ENCODE assay signal across 1 cellular context in the genomic region with DNA sequence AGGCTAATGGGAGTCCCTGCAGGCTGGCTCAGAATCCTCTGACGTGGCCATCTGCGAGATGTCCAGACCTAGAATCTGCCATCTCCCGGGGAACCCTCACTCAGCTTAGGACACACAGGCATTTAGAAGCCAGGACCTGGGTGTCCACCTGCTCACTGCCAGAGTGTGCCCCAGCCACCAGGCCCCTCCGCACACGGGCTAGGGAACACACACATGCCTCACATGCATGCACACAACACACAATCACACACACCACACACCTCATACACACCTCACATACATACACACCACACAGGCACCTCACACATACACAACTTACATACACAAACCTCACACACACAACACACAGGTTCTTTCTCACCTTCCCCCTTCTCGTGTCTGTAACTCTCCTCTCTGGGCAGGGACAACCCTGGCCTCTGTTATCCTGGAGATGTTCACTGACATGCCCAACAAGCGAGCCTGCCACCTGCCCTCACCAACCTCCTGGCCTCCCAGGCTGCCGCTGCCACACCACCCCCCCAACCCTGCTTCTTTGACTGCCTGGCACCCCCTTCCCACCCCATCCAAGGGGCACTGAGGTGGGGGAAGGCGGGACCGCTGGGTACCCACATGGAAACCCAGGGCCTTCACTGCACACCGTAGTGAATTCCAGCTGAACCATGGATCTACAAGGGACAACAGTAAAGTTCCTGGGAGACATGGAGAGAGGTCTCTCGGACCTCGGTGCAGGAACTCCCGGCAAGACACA.
TF ChIP-seq lines count a peak whose summit lies in the region.

No MANE protein-coding gene starts in this region.

TF ChIP-seq in K562, 482 proteins besides CTCF, POLR2A, EP300 and RAD21 (continues in another document):
- TF ChIP-seq RB1 (IDR thresholded peaks at IDR 0.05; ENCODE audit: low read depth) = no peak
- TF ChIP-seq FUS (optimal IDR thresholded peaks at IDR 0.05; ENCODE audit: low read depth, low read length) = no peak
- 0 out of 2 replicates have a peak, but pooled peaks have one; percentile 34 for TF ChIP-seq DPF2 (IDR thresholded peaks at IDR 0.05)
- TF ChIP-seq NFIC (IDR thresholded peaks at IDR 0.05) = peak; percentile 33; the same call in 1 of the 2 replicates
- TF ChIP-seq GABPA (tag; conservative IDR thresholded peaks at IDR 0.05; ENCODE audit: low read depth) = no peak
- TF ChIP-seq SNIP1 (IDR thresholded peaks at IDR 0.05; ENCODE audit: low read depth) = no peak
- no peak for TF ChIP-seq ATF1 (CRISPR knock-in tag; IDR thresholded peaks at IDR 0.05)
- TF ChIP-seq ATF1 (tag; IDR thresholded peaks at IDR 0.05) = no peak
- TF ChIP-seq, protein P1, sequence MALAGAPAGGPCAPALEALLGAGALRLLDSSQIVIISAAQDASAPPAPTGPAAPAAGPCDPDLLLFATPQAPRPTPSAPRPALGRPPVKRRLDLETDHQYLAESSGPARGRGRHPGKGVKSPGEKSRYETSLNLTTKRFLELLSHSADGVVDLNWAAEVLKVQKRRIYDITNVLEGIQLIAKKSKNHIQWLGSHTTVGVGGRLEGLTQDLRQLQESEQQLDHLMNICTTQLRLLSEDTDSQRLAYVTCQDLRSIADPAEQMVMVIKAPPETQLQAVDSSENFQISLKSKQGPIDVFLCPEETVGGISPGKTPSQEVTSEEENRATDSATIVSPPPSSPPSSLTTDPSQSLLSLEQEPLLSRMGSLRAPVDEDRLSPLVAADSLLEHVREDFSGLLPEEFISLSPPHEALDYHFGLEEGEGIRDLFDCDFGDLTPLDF (CRISPR knock-in tag; IDR thresholded peaks at IDR 0.05) = 0 out of 2 replicates have a peak, but pooled peaks have one; percentile 4
- TF ChIP-seq MCM5 (IDR thresholded peaks at IDR 0.05; ENCODE audit: low read depth) = 0 out of 2 replicates have a peak, but pooled peaks have one; percentile 49
- peak; percentile 93; the same call in 1 of the 2 replicates for TF ChIP-seq ZC3H8 (IDR thresholded peaks at IDR 0.05)
- no peak for TF ChIP-seq ZNF232 (CRISPR knock-in tag; IDR thresholded peaks at IDR 0.05)
- peak; percentile 18; the same call in 1 of the 2 replicates for TF ChIP-seq E2F3 (CRISPR knock-in tag; IDR thresholded peaks at IDR 0.05)
- TF ChIP-seq PHF20 (IDR thresholded peaks at IDR 0.05; ENCODE audit: partially characterized antibody) = peak; percentile 45
- TF ChIP-seq RBFOX2 (IDR thresholded peaks at IDR 0.05; ENCODE audit: low read depth, low read length) = no peak
- TF ChIP-seq CSDE1 (IDR thresholded peaks at IDR 0.05) = peak in 1 of 2 experiments; percentile 84; a peak in 1 of 4 replicates
- TF ChIP-seq ERF (CRISPR knock-in tag; IDR thresholded peaks at IDR 0.05) = 0 out of 2 replicates have a peak, but pooled peaks have one; percentile 6
- peak; percentile 100 for TF ChIP-seq HDGF (IDR thresholded peaks at IDR 0.05)
- TF ChIP-seq ZBTB1 (CRISPR knock-in tag; IDR thresholded peaks at IDR 0.05; ENCODE audit: borderline replicate concordance, low read depth) = no peak
- TF ChIP-seq ZNF77 (CRISPR knock-in tag; IDR thresholded peaks at IDR 0.05) = 0 out of 2 replicates have a peak, but pooled peaks have one; percentile 24
- TF ChIP-seq STAT5B (CRISPR knock-in tag; IDR thresholded peaks at IDR 0.05) = no peak
- no peak for TF ChIP-seq CREB1 (IDR thresholded peaks at IDR 0.05)
- TF ChIP-seq CREB1 (CRISPR knock-in tag; IDR thresholded peaks at IDR 0.05) = no peak
- TF ChIP-seq, protein P2, sequence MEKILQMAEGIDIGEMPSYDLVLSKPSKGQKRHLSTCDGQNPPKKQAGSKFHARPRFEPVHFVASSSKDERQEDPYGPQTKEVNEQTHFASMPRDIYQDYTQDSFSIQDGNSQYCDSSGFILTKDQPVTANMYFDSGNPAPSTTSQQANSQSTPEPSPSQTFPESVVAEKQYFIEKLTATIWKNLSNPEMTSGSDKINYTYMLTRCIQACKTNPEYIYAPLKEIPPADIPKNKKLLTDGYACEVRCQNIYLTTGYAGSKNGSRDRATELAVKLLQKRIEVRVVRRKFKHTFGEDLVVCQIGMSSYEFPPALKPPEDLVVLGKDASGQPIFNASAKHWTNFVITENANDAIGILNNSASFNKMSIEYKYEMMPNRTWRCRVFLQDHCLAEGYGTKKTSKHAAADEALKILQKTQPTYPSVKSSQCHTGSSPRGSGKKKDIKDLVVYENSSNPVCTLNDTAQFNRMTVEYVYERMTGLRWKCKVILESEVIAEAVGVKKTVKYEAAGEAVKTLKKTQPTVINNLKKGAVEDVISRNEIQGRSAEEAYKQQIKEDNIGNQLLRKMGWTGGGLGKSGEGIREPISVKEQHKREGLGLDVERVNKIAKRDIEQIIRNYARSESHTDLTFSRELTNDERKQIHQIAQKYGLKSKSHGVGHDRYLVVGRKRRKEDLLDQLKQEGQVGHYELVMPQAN (IDR thresholded peaks at IDR 0.05; ENCODE audit: borderline replicate concordance) = peak; percentile 72
- no peak for TF ChIP-seq PHTF2 (CRISPR knock-in tag; IDR thresholded peaks at IDR 0.05)
- TF ChIP-seq RFX5 (IDR thresholded peaks at IDR 0.05; ENCODE audit: low read depth, low read length) = no peak
- TF ChIP-seq, protein P3, sequence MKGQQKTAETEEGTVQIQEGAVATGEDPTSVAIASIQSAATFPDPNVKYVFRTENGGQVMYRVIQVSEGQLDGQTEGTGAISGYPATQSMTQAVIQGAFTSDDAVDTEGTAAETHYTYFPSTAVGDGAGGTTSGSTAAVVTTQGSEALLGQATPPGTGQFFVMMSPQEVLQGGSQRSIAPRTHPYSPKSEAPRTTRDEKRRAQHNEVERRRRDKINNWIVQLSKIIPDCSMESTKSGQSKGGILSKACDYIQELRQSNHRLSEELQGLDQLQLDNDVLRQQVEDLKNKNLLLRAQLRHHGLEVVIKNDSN (CRISPR knock-in tag; IDR thresholded peaks at IDR 0.05) = no peak
- TF ChIP-seq, protein P4, sequence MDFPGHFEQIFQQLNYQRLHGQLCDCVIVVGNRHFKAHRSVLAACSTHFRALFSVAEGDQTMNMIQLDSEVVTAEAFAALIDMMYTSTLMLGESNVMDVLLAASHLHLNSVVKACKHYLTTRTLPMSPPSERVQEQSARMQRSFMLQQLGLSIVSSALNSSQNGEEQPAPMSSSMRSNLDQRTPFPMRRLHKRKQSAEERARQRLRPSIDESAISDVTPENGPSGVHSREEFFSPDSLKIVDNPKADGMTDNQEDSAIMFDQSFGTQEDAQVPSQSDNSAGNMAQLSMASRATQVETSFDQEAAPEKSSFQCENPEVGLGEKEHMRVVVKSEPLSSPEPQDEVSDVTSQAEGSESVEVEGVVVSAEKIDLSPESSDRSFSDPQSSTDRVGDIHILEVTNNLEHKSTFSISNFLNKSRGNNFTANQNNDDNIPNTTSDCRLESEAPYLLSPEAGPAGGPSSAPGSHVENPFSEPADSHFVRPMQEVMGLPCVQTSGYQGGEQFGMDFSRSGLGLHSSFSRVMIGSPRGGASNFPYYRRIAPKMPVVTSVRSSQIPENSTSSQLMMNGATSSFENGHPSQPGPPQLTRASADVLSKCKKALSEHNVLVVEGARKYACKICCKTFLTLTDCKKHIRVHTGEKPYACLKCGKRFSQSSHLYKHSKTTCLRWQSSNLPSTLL (IDR thresholded peaks at IDR 0.05) = peak; percentile 79; the same call in 1 of the 2 replicates
- TF ChIP-seq, protein P5, sequence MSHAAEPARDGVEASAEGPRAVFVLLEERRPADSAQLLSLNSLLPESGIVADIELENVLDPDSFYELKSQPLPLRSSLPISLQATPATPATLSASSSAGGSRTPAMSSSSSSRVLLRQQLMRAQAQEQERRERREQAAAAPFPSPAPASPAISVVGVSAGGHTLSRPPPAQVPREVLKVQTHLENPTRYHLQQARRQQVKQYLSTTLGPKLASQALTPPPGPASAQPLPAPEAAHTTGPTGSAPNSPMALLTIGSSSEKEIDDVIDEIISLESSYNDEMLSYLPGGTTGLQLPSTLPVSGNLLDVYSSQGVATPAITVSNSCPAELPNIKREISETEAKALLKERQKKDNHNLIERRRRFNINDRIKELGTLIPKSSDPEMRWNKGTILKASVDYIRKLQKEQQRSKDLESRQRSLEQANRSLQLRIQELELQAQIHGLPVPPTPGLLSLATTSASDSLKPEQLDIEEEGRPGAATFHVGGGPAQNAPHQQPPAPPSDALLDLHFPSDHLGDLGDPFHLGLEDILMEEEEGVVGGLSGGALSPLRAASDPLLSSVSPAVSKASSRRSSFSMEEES (CRISPR knock-in tag; IDR thresholded peaks at IDR 0.05) = no peak
- 0 out of 2 replicates have a peak, but pooled peaks have one; percentile 67 for TF ChIP-seq HDAC6 (IDR thresholded peaks at IDR 0.05; ENCODE audit: low read depth, low read length)
- peak; percentile 6 for TF ChIP-seq RBBP5 (IDR thresholded peaks at IDR 0.05; ENCODE audit: borderline replicate concordance, insufficient read depth, low read length, poor library complexity, severe bottlenecking)
- TF ChIP-seq SUPT5H (IDR thresholded peaks at IDR 0.05) = 0 out of 2 replicates have a peak, but pooled peaks have one; percentile 34
- no peak for TF ChIP-seq SP2 (IDR thresholded peaks at IDR 0.05; ENCODE audit: extremely low read depth, low read depth, low read length, poor library complexity, severe bottlenecking)
- peak; percentile 68; the same call in 1 of the 2 replicates for TF ChIP-seq NCOA1 (IDR thresholded peaks at IDR 0.05; ENCODE audit: low read depth)
- TF ChIP-seq, protein P6, sequence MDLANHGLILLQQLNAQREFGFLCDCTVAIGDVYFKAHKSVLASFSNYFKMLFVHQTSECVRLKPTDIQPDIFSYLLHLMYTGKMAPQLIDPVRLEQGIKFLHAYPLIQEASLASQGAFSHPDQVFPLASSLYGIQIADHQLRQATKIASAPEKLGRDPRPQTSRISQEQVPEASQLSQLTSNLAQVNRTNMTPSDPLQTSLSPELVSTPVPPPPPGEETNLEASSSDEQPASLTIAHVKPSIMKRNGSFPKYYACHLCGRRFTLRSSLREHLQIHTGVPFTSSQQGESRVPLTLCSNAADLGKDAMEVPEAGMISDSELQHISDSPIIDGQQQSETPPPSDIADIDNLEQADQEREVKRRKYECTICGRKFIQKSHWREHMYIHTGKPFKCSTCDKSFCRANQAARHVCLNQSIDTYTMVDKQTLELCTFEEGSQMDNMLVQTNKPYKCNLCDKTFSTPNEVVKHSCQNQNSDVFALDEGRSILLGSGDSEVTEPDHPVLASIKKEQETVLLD (IDR thresholded peaks at IDR 0.05) = peak; percentile 69; the same call in 1 of the 2 replicates
- peak in 1 of 2 experiments; percentile 23; a peak in 1 of 3 replicates for TF ChIP-seq CBX3 (IDR thresholded peaks at IDR 0.05; ENCODE audit: borderline replicate concordance in 1 of 2, low read length in 2 of 2)
- TF ChIP-seq PHF21A (IDR thresholded peaks at IDR 0.05; ENCODE audit: borderline replicate concordance, low read depth) = no peak
- TF ChIP-seq ZNF561 (CRISPR knock-in tag; conservative IDR thresholded peaks at IDR 0.05) = no peak
- no peak for TF ChIP-seq SMARCC2 (IDR thresholded peaks at IDR 0.05; ENCODE audit: low read depth)
- TF ChIP-seq LARP7 (IDR thresholded peaks at IDR 0.05) = peak; percentile 99
- TF ChIP-seq HOXB6 (CRISPR knock-in tag; IDR thresholded peaks at IDR 0.05; ENCODE audit: borderline replicate concordance) = no peak
- no peak for TF ChIP-seq TCFL5 (CRISPR knock-in tag; conservative IDR thresholded peaks at IDR 0.05)
- no peak for TF ChIP-seq PRPF4 (IDR thresholded peaks at IDR 0.05; ENCODE audit: insufficient read depth, low read depth, low read length, poor library complexity, severe bottlenecking)
- no peak for TF ChIP-seq CAMTA2 (CRISPR knock-in tag; conservative IDR thresholded peaks at IDR 0.05)
- TF ChIP-seq KDM5B (IDR thresholded peaks at IDR 0.05; ENCODE audit: insufficient replicate concordance, low read depth, low read length) = peak; percentile 20
- TF ChIP-seq, protein P7, sequence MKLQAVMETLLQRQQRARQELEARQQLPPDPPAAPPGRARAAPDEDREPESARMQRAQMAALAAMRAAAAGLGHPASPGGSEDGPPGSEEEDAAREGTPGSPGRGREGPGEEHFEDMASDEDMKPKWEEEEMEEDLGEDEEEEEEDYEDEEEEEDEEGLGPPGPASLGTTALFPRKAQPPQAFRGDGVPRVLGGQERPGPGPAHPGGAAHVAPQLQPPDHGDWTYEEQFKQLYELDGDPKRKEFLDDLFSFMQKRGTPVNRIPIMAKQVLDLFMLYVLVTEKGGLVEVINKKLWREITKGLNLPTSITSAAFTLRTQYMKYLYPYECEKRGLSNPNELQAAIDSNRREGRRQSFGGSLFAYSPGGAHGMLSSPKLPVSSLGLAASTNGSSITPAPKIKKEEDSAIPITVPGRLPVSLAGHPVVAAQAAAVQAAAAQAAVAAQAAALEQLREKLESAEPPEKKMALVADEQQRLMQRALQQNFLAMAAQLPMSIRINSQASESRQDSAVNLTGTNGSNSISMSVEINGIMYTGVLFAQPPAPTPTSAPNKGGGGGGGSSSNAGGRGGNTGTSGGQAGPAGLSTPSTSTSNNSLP (IDR thresholded peaks at IDR 0.05; ENCODE audit: borderline replicate concordance, low read depth, low read length) = no peak
- TF ChIP-seq DNMT1 (IDR thresholded peaks at IDR 0.05) = peak; percentile 84; the same call in 1 of the 2 replicates
- TF ChIP-seq, protein P8, sequence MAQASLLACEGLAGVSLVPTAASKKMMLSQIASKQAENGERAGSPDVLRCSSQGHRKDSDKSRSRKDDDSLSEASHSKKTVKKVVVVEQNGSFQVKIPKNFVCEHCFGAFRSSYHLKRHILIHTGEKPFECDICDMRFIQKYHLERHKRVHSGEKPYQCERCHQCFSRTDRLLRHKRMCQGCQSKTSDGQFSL (CRISPR knock-in tag; IDR thresholded peaks at IDR 0.05) = no peak
- TF ChIP-seq, protein P8 (tag; IDR thresholded peaks at IDR 0.05) = no peak
- TF ChIP-seq CREBBP (IDR thresholded peaks at IDR 0.05; ENCODE audit: low read depth, low read length) = peak; percentile 95
- no peak for TF ChIP-seq XRCC4 (IDR thresholded peaks at IDR 0.05; ENCODE audit: extremely low read depth, insufficient read depth, insufficient read length)
- TF ChIP-seq, protein P9, sequence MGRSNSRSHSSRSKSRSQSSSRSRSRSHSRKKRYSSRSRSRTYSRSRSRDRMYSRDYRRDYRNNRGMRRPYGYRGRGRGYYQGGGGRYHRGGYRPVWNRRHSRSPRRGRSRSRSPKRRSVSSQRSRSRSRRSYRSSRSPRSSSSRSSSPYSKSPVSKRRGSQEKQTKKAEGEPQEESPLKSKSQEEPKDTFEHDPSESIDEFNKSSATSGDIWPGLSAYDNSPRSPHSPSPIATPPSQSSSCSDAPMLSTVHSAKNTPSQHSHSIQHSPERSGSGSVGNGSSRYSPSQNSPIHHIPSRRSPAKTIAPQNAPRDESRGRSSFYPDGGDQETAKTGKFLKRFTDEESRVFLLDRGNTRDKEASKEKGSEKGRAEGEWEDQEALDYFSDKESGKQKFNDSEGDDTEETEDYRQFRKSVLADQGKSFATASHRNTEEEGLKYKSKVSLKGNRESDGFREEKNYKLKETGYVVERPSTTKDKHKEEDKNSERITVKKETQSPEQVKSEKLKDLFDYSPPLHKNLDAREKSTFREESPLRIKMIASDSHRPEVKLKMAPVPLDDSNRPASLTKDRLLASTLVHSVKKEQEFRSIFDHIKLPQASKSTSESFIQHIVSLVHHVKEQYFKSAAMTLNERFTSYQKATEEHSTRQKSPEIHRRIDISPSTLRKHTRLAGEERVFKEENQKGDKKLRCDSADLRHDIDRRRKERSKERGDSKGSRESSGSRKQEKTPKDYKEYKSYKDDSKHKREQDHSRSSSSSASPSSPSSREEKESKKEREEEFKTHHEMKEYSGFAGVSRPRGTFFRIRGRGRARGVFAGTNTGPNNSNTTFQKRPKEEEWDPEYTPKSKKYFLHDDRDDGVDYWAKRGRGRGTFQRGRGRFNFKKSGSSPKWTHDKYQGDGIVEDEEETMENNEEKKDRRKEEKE (IDR thresholded peaks at IDR 0.05; ENCODE audit: borderline replicate concordance in 1 of 2, control insufficient read depth in 1 of 2, low read depth in 2 of 2, low read length in 1 of 2) = peak in 1 of 2 experiments; percentile 75; a peak in 1 of 4 replicates
